ENCODE assay signal across 14 cellular contexts in the genomic region with DNA sequence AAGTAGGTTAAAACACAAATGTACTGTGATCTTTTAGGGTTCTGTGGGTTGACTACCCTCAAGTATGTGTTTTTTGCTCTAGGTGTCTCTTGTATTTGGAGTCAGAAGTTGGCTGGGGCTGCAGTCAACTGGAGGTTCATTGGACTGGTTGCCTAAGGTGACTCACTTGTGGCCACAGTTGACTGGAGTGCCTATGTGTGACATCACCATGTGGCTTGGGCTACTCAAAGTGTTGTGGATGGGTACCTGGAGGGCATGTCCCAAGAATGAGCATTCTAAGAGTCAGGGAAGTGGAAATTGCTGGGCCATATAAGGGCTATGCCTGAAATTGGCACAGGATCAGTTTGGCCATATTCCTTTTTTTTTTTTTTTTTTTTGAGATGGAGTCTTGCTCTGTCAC. TPM values are rescaled to one million over a fixed set of nuclear protein-coding genes. Genes with fewer than 3 reads are reported as not detected.
DNase-seq lines count a peak whose midpoint lies in the region; ATAC-seq and TF ChIP-seq lines count a peak whose summit lies in the region.
"Had no signal": no experiment of that assay in that cellular context is flagged by ENCODE, and none has a peak within 500 bp of the region (broad histone marks: within the 10 kb centered on the region; RNA-seq: fewer than 3 reads in every experiment).

No MANE protein-coding gene starts in this region.

- ATAC-seq in foreskin keratinocyte = peak; percentile 19
- no peak for ATAC-seq in HG02840 (IDR thresholded peaks at IDR 0.05; ENCODE audit: low FRiP score, unreplicated experiment)
- ATAC-seq: right lobe of liver had no signal

- H3K36me3 ChIP-seq in ovary = no peaks in the 10 kb centered on the region
- H3K36me3 ChIP-seq: right lobe of liver had no signal

- no peak for TF ChIP-seq CTCF in foreskin keratinocyte (conservative IDR thresholded peaks at IDR 0.05)
- TF ChIP-seq CTCF in ovary (IDR thresholded peaks at IDR 0.05) = no peak

- intact Hi-C loops in ovary (cut with DNase I) = no loop called here

- H3K27ac ChIP-seq in foreskin keratinocyte = no peak overlapping the region
- H3K27ac ChIP-seq in ovary = no peak overlapping the region
- H3K27ac ChIP-seq: 22Rv1, right lobe of liver, SK-N-MC had no signal

- no peak for TF ChIP-seq EP300 in ovary (IDR thresholded peaks at IDR 0.05)

- H3K4me1 ChIP-seq in foreskin keratinocyte (no peaks in the 10 kb centered on the region), ovary (ENCODE audit: insufficient read depth) (no peaks in the 10 kb centered on the region)

- H3K4me3 ChIP-seq in ovary = no peak overlapping the region
- H3K4me3 ChIP-seq: right lobe of liver, SK-N-MC had no signal

- DNase-seq in DMS53 (lab: John Stamatoyannopoulos, UW) (peak; percentile 27), DMS53 treated with DMSO at 0.1 percent for 48 hours (lab: John Stamatoyannopoulos, UW; ENCODE audit: unreplicated experiment) (no peak), EH (ENCODE audit: low read depth) (peak; percentile 47), RPMI7951 (ENCODE audit: low read depth) (peak; percentile 82), foreskin keratinocyte (peak in 1 of 2 donors; percentile 15), NCI-H146 (lab: John Stamatoyannopoulos, UW) (no peak), ovary (no peak)
- DNase-seq: aorta, GOT3, Kasumi-1 had no signal

- no peak for TF ChIP-seq POLR2A in ovary (IDR thresholded peaks at IDR 0.05)

- H3K27me3 ChIP-seq in foreskin keratinocyte (no peaks in the 10 kb centered on the region), ovary (no peaks in the 10 kb centered on the region)
- H3K27me3 ChIP-seq: right lobe of liver had no signal

- H3K9me3 ChIP-seq in ovary = no peaks in the 10 kb centered on the region
- H3K9me3 ChIP-seq: right lobe of liver had no signal

RNA-seq across cellular contexts. Expression of a gene that starts 27.4 kb away (rescaled TPM):
- total RNA-seq in RPMI7951 (2014; rRNA removed; shearing (Covaris generic)) = 7.0 and 9.0 TPM in 2 replicates
- total RNA-seq in foreskin keratinocyte = 9.0 and 9.6 TPM in 2 replicates
- polyA plus RNA-seq in foreskin keratinocyte = 1.2 and 1.7 TPM in 2 replicates
- total RNA-seq in ovary = 10 to 100 TPM in 2 of 7 donors, 1 to 10 TPM in 5; 7.4 to 11.8 (median 8.8) TPM
- 1 to 10 TPM; 4.3 to 9.5 TPM for polyA plus RNA-seq in ovary

RNA-seq across cellular contexts. Expression of a gene that starts 60.0 kb away (rescaled TPM):
- 18.5 and 18.6 TPM in 2 replicates for total RNA-seq in RPMI7951 (2014; rRNA removed; shearing (Covaris generic))
- total RNA-seq in foreskin keratinocyte = 14.0 and 14.9 TPM in 2 replicates
- 7.8 and 9.6 TPM in 2 replicates for polyA plus RNA-seq in foreskin keratinocyte
- total RNA-seq in ovary = 10 to 100 TPM in 6 of 7 donors, 1 to 10 TPM in 1; 7.4 to 26.3 (median 21.5) TPM
- polyA plus RNA-seq in ovary = 10 to 100 TPM in 1 of 2 donors, 1 to 10 TPM in 1; 7.4 to 19.4 TPM

Comparison
In these comparisons a context has a peak if more than half of its experiments do, and no peak if none do; other contexts are left out.
1. DNase-seq: peak in DMS53 (single experiment), EH (single experiment) and RPMI7951 (single experiment); none in DMS53 treated with DMSO at 0.1 percent for 48 hours (single experiment), NCI-H146 (single experiment) and ovary (0 of 5).